ENCODE assay signal across 14 cellular contexts in the genomic region with DNA sequence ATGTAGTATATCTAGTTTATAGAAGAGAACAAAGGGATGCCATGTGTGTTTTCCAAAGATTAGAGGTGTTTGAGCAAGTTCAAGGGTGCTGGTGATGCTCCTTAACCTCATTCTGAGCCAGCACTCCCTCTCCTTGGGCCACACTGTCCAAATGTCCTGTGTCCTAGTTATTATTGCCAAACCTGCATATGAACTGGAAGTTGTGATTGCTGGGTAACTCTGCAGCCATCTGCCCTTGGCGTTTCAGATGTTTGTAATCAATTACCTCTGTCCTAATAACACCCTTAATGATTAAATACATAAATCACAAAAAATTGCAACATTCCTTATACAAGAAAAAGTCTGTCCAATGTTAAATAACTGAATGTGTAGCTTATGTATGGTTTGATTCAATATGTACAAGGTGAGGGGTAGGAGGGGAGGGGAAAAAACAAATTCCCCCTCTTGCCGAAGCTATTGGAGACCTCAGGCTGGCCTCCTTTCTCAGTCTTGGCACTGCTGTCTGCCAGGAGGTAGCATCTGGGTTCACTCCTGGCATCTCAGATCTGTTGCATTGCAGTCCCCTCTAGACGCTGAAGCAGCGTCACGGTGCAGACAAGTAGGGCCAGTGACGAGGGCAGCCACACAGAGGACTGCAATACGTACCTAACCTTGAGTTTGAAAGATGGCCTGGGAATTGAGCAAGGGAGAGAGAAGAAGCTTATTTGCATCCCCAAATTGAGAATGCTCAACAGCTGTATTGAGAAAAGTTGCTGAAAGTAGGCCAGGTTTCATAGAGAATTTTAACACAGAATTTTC.
"Had no signal": no experiment of that assay in that cellular context is flagged by ENCODE, and none has a peak within 500 bp of the region (broad histone marks: within the 10 kb centered on the region; RNA-seq: fewer than 3 reads in every experiment).

No MANE protein-coding gene starts in this region.

- H3K36me3 Mint-ChIP-seq: activated naive CD8-positive, alpha-beta T cell; natural killer cell; stimulated activated memory B cell treated with anti-CD40 and anti-IgM and Interleukin-4, amounts not matched to agents 10 μg/mL and 1 μg/mL and 100 μg/mL, for 72 hours had no signal

- H3K36me3 ChIP-seq: spleen had no signal

- H3K27ac ChIP-seq: spleen had no signal

- H3K4me3 Mint-ChIP-seq: natural killer cell; stimulated activated memory B cell treated with anti-CD40 and anti-IgM and Interleukin-4, amounts not matched to agents 10 μg/mL and 1 μg/mL and 100 μg/mL, for 72 hours; T-helper 1 cell treated with Interleukin-12 subunit alpha and Interleukin-12 subunit beta and Interleukin-4 antibody, amounts not matched to agents 30 μg/mL and 1 μg/mL, for 36 hours had no signal

- H3K4me3 ChIP-seq: spleen had no signal

- DNase-seq: activated CD4-positive, alpha-beta T cell treated with anti-CD3 and anti-CD28 coated beads for 1 hour; activated CD4-positive, alpha-beta T cell treated with anti-CD3 and anti-CD28 coated beads, Interleukin-2, amount 50 U/mL, for 48 hours; activated gamma-delta T cell treated with Interleukin-2 at 50 U/mL for 16 hours; activated T-cell treated with anti-CD3 and anti-CD28 coated beads for 4 hours; amygdala; left cardiac atrium; mesenchymal stem cell; natural killer cell; spleen; stimulated activated CD4-positive, alpha-beta T cell treated with anti-CD3 and anti-CD28 coated beads, Interleukin-4, amount 100 ng/mL, for 4 hours had no signal

- H3K27ac Mint-ChIP-seq: activated naive CD8-positive, alpha-beta T cell; activated T-helper 1 cell treated with anti-CD3 and anti-CD28 coated beads, Interleukin-12 subunit alpha, Interleukin-12 subunit beta, Interleukin-2, Interleukin-4 antibody, amounts not matched to agents 30 ng/mL and 10 ng/mL and 1 ng/mL, durations not matched to agents 14 hours and 24 hours and 36 hours; natural killer cell; stimulated activated memory B cell treated with anti-CD40 and anti-IgM and Interleukin-4, amounts not matched to agents 10 μg/mL and 1 μg/mL and 100 μg/mL, for 72 hours had no signal

- H3K9me3 Mint-ChIP-seq: activated T-helper 1 cell treated with anti-CD3 and anti-CD28 coated beads, Interleukin-12 subunit alpha, Interleukin-12 subunit beta, Interleukin-2, Interleukin-4 antibody, amounts not matched to agents 30 ng/mL and 10 ng/mL and 1 ng/mL, durations not matched to agents 14 hours and 24 hours and 36 hours; natural killer cell; stimulated activated memory B cell treated with anti-CD40 and anti-IgM and Interleukin-4, amounts not matched to agents 10 μg/mL and 1 μg/mL and 100 μg/mL, for 72 hours; T-helper 1 cell treated with Interleukin-12 subunit alpha and Interleukin-12 subunit beta and Interleukin-4 antibody, amounts not matched to agents 30 μg/mL and 1 μg/mL, for 36 hours had no signal

- H3K9me3 ChIP-seq: spleen had no signal
